In genomic region chr6:104418839-104419238, GRCh38 we compare ENCODE assay signal across 1 cellular context.
TF ChIP-seq lines count a peak whose summit lies in the region.

No MANE protein-coding gene starts in this region.

TF ChIP-seq in H1, 55 proteins besides CTCF, POLR2A, EP300 and RAD21 (continued from another document):
- TF ChIP-seq SAP30 (IDR thresholded peaks at IDR 0.05; ENCODE audit: insufficient read depth, insufficient replicate concordance, low read length) = no peak
- no peak for TF ChIP-seq CBX5 (IDR thresholded peaks at IDR 0.05; ENCODE audit: low read depth, low read length)
- TF ChIP-seq JUN (IDR thresholded peaks at IDR 0.05; ENCODE audit: low read depth, low read length) = no peak
- peak; percentile 68; the same call in 1 of the 2 replicates for TF ChIP-seq CEBPB (IDR thresholded peaks at IDR 0.05; ENCODE audit: low read depth, low read length)
- no peak for TF ChIP-seq MAX (IDR thresholded peaks at IDR 0.05)
